In genomic region chr7:128172963-128173362, GRCh38 we compare ENCODE assay signal across 13 cellular contexts.
"Had no signal": no experiment of that assay in that cellular context is flagged by ENCODE, and none has a peak within 500 bp of the region (broad histone marks: within the 10 kb centered on the region; RNA-seq: fewer than 3 reads in every experiment).

No MANE protein-coding gene starts in this region.

- H3K4me3 Mint-ChIP-seq: activated CD4-positive, alpha-beta memory T cell treated with anti-CD3 and anti-CD28 coated beads for 36 hours; activated naive CD4-positive, alpha-beta T cell treated with anti-CD3 and anti-CD28 coated beads, Interleukin-2, amount 10 ng/mL, durations not matched to agents 7 days and 5 days had no signal

- FAIRE-seq: keratinocyte had no signal

- H3K36me3 Mint-ChIP-seq: activated CD4-positive, alpha-beta memory T cell treated with anti-CD3 and anti-CD28 coated beads for 36 hours; activated naive CD4-positive, alpha-beta T cell treated with anti-CD3 and anti-CD28 coated beads, Interleukin-2, amount 10 ng/mL, durations not matched to agents 7 days and 5 days had no signal

- H3K27ac ChIP-seq: adrenal gland, coronary artery, epithelial cell of prostate, gastrocnemius medialis, left lung, parathyroid adenoma had no signal

- H3K4me3 ChIP-seq: adrenal gland, coronary artery, gastrocnemius medialis, left lung had no signal

- ATAC-seq: gastrocnemius medialis, left lung had no signal

- H3K9me3 ChIP-seq: adrenal gland, gastrocnemius medialis, left lung had no signal

- H3K9me3 Mint-ChIP-seq: activated CD4-positive, alpha-beta memory T cell treated with anti-CD3 and anti-CD28 coated beads for 36 hours; activated naive CD4-positive, alpha-beta T cell treated with anti-CD3 and anti-CD28 coated beads, Interleukin-2, amount 10 ng/mL, durations not matched to agents 7 days and 5 days had no signal

- DNase-seq: activated CD4-positive, alpha-beta memory T cell treated with anti-CD3 and anti-CD28 coated beads for 36 hours; activated CD4-positive, CD25-positive, alpha-beta regulatory T cell treated with anti-CD3 and anti-CD28 coated beads, Interleukin-2, amount 50 U/mL, for 72 hours; activated naive CD4-positive, alpha-beta T cell treated with anti-CD3 and anti-CD28 coated beads, Interleukin-2, amount 10 ng/mL, durations not matched to agents 7 days and 5 days; effector CD8-positive, alpha-beta T cell; gastrocnemius medialis; left lung; mesenchymal stem cell; stimulated activated CD4-positive, alpha-beta T cell treated with anti-CD3 and anti-CD28 coated beads, Interleukin-4, amount 100 ng/mL, for 1 hour had no signal

- H3K36me3 ChIP-seq: adrenal gland, gastrocnemius medialis, left lung had no signal

- H2AFZ ChIP-seq: parathyroid adenoma had no signal

- H3K4me1 ChIP-seq: parathyroid adenoma had no signal

- H3K27ac Mint-ChIP-seq: activated CD4-positive, alpha-beta memory T cell treated with anti-CD3 and anti-CD28 coated beads for 36 hours; activated naive CD4-positive, alpha-beta T cell treated with anti-CD3 and anti-CD28 coated beads, Interleukin-2, amount 10 ng/mL, durations not matched to agents 7 days and 5 days had no signal

- H3K79me2 ChIP-seq: parathyroid adenoma had no signal

- H3K9ac ChIP-seq: parathyroid adenoma had no signal
